Comparison of ENCODE assay signal across 8 cellular contexts in the genomic region with DNA sequence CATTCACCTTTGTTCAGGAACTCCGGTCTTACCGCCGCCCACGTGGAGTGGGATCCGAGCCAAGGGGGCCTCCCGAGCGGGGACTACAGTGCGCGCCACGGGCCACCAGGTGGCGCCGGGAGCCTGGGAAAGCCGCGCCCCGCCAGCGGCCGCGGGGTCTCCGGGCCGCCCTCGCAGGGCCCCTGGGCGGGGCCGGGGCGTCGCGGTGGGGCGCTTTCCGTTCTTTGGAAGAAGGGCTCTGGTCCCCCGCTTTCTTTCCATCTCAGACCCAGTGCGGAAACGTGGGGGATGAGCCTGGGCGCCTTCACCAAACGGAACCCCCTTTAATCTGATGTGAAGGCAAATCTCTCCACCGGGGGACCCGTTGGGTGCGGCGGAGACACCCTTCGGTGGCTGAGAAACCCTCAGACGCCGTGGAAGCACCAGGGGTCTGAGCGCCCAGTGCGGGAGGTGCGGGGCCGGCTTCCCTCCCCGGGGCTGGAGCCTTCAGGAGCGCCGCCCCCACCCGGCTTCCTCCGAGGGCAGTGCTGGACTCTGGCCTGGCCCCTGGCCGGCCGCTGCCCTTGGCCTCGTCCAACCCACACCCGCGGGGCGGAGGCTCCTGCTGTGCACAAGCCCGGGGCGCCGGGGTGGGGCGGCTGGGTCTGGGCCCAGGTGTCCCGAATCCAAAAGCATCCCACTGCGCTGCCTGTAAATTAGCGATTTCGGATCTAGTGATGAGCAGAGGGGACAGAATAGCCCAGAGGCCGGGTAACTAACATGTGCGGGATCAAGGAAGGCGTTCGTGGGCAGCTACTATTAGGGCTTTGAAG. TPM values are rescaled to one million over a fixed set of nuclear protein-coding genes. Genes with fewer than 3 reads are reported as not detected.
DNase-seq lines count a peak whose midpoint lies in the region; ATAC-seq and TF ChIP-seq lines count a peak whose summit lies in the region.

No MANE protein-coding gene starts in this region.

- 38% methylated on average over 67 of the region's 67 CpGs for WGBS in ectodermal cell, 2 experiments
- 7 to 10% methylated on average over 65 to 67 of the region's 67 CpGs for WGBS in lung, 2 donors

- peak overlapping the region; percentile 90 for H3K4me2 ChIP-seq in BLaER1

- CTCF ChIA-PET in activated CD4-positive, alpha-beta memory T cell treated with anti-CD3 and anti-CD28 coated beads, Interleukin-2, amount 10 ng/mL, durations not matched to agents 7 days and 5 days (lab: Charles Lee): interaction anchor here (0.7 to 4.9 kb wide), 25 partner anchors 11 to 600 kb away, joined by 3 to 49 read pairs (median 4); a partner anchor contains a TSS

- H3K4me3 Mint-ChIP-seq in activated CD4-positive, alpha-beta memory T cell treated with anti-CD3 and anti-CD28 coated beads, Interleukin-2, amount 10 ng/mL, durations not matched to agents 7 days and 5 days: peak overlapping the region; percentile 71

- no peaks in the 10 kb centered on the region for H3K27me3 ChIP-seq in BLaER1
- no peaks in the 10 kb centered on the region for H3K27me3 ChIP-seq in ectodermal cell (ENCODE audit: control insufficient read depth, insufficient read depth, low read length, poor library complexity, severe bottlenecking)
- no peaks in the 10 kb centered on the region for H3K27me3 ChIP-seq in lung (ENCODE audit: control insufficient read depth, insufficient read depth)

- peak overlapping the region; percentile 69 for H3K4me3 ChIP-seq in BLaER1
- peak overlapping the region; percentile 30 for H3K4me3 ChIP-seq in ectodermal cell (ENCODE audit: insufficient read depth, low read depth, low read length)
- H3K4me3 ChIP-seq in lung: peak overlapping the region; percentile 67

- no peaks in the 10 kb centered on the region for H4K20me1 ChIP-seq in BLaER1

- H3K36me3 ChIP-seq in BLaER1 (peaks cover 3% of the 10 kb centered on the region; the same call in 1 of the 2 replicates), ectodermal cell (ENCODE audit: control insufficient read depth, insufficient read depth, low read length) (no peaks in the 10 kb centered on the region), lung (ENCODE audit: control insufficient read depth in 2 of 2, insufficient read depth in 2 of 2, low read length in 2 of 2) (no peaks in the 10 kb centered on the region)

- peaks cover 7% of the 10 kb centered on the region for H3K4me1 Mint-ChIP-seq in activated CD4-positive, alpha-beta memory T cell treated with anti-CD3 and anti-CD28 coated beads, Interleukin-2, amount 10 ng/mL, durations not matched to agents 7 days and 5 days

- peak; percentile 86 for TF ChIP-seq CTCF in lung (IDR thresholded peaks at IDR 0.05; ENCODE audit: control extremely low read depth, extremely low read depth)

- DNase-seq in NCI-H748 (lab: John Stamatoyannopoulos, UW; ENCODE audit: unreplicated experiment): peak; percentile 93
- DNase-seq in activated CD4-positive, alpha-beta memory T cell treated with anti-CD3 and anti-CD28 coated beads, Interleukin-2, amount 10 ng/mL, durations not matched to agents 7 days and 5 days: peak; percentile 82
- DNase-seq in lung (ENCODE audit: low spot score): peak; percentile 87
- peak; percentile 59 to 90 (median 76) for DNase-seq in stimulated activated CD4-positive, alpha-beta T cell treated with anti-CD3 and anti-CD28 coated beads, TNF-alpha, amount 100 ng/mL, for 1 hour (ENCODE audit: low read depth in 3 of 3, low spot score in 1 of 3)

- H3K9ac ChIP-seq in BLaER1: peak overlapping the region; percentile 82

- peaks cover 33% of the 10 kb centered on the region for H3K4me1 ChIP-seq in BLaER1
- no peaks in the 10 kb centered on the region for H3K4me1 ChIP-seq in ectodermal cell (ENCODE audit: control insufficient read depth, insufficient read depth, low read length)
- peaks cover 0 to 2% of the 10 kb centered on the region in 2 donors for H3K4me1 ChIP-seq in lung (ENCODE audit: control insufficient read depth in 2 of 2, insufficient read depth in 2 of 2, low read length in 2 of 2)

- H3K9me3 ChIP-seq in BLaER1: no peaks in the 10 kb centered on the region
- H3K9me3 ChIP-seq in ectodermal cell (ENCODE audit: control insufficient read depth, low read length): no peaks in the 10 kb centered on the region
- H3K9me3 ChIP-seq in lung (ENCODE audit: control insufficient read depth in 2 of 2, insufficient read depth in 1 of 2, low read length in 1 of 2): no peaks in the 10 kb centered on the region

- H3K9me3 Mint-ChIP-seq in activated CD4-positive, alpha-beta memory T cell treated with anti-CD3 and anti-CD28 coated beads, Interleukin-2, amount 10 ng/mL, durations not matched to agents 7 days and 5 days: no peaks in the 10 kb centered on the region

- ATAC-seq in GM19035 (IDR thresholded peaks at IDR 0.05; ENCODE audit: unreplicated experiment): peak; percentile 94
- peak; percentile 92 for ATAC-seq in HG03280 (IDR thresholded peaks at IDR 0.05; ENCODE audit: unreplicated experiment)
- peak; percentile 98 for ATAC-seq in lung (ENCODE audit: insufficient read depth, low FRiP score)

- no peaks in the 10 kb centered on the region for H3K36me3 Mint-ChIP-seq in activated CD4-positive, alpha-beta memory T cell treated with anti-CD3 and anti-CD28 coated beads, Interleukin-2, amount 10 ng/mL, durations not matched to agents 7 days and 5 days (ENCODE audit: low read depth)

- peaks cover 3% of the 10 kb centered on the region for H3K27me3 Mint-ChIP-seq in activated CD4-positive, alpha-beta memory T cell treated with anti-CD3 and anti-CD28 coated beads, Interleukin-2, amount 10 ng/mL, durations not matched to agents 7 days and 5 days

- no peak overlapping the region for H3K27ac Mint-ChIP-seq in activated CD4-positive, alpha-beta memory T cell treated with anti-CD3 and anti-CD28 coated beads, Interleukin-2, amount 10 ng/mL, durations not matched to agents 7 days and 5 days

- POLR2A ChIA-PET in activated CD4-positive, alpha-beta memory T cell treated with anti-CD3 and anti-CD28 coated beads, Interleukin-2, amount 10 ng/mL, durations not matched to agents 7 days and 5 days (lab: Charles Lee): interaction anchor here (0.7 to 1.9 kb wide), 12 partner anchors 13 to 460 kb away, joined by 3 to 13 read pairs (median 4); a partner anchor contains a TSS

- peak overlapping the region; percentile 86 for H3K27ac ChIP-seq in BLaER1
- no peak overlapping the region for H3K27ac ChIP-seq in ectodermal cell (ENCODE audit: insufficient read depth, low read depth, low read length, poor library complexity, severe bottlenecking)
- H3K27ac ChIP-seq in lung (ENCODE audit: low read depth in 1 of 2, low read length in 1 of 2): peak overlapping the region; percentile 42 to 76

RNA-seq across cellular contexts. Expression of a gene that starts 44.6 kb away (rescaled TPM):
- 10 to 100 TPM; 58.7 to 67.0 TPM for total RNA-seq in activated CD4-positive, alpha-beta memory T cell treated with anti-CD3 and anti-CD28 coated beads, Interleukin-2, amount 10 ng/mL, durations not matched to agents 7 days and 5 days
- 89.3 TPM for polyA plus RNA-seq in ectodermal cell (2013, experiment 1 of 4)
- polyA plus RNA-seq in ectodermal cell (2013, experiment 2 of 4): 99.4 TPM
- polyA plus RNA-seq in ectodermal cell (2013, experiment 3 of 4): 66.9 TPM
- polyA plus RNA-seq in ectodermal cell (2013, experiment 4 of 4): 78.0 TPM
- total RNA-seq in lung: 10 to 100 TPM; 32.1 to 65.2 TPM
- 10 to 100 TPM; 35.8 to 55.5 TPM for polyA plus RNA-seq in lung
